Comparison of ENCODE assay signal across 1 cellular context in the genomic region with DNA sequence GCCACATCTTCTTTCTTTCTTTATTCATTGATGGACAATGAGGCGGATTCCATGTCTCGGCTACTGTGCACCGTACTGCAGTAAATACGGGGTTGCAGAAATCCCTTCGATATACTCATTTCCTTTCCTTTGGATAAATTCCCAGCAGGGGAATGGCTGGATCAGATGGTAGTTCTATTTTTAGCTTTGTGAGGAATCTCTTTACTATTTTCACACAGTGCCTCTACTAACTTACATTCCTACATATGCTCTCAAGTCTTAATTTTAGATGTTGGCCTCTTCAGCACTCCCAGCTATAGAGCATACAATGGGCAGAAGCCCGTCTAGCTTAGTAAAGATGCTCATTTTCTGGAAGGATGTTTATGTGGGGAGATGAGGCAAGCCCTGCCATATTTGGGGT.
TF ChIP-seq lines count a peak whose summit lies in the region.

No MANE protein-coding gene starts in this region.

TF ChIP-seq in SK-N-SH, 30 proteins besides CTCF, POLR2A, EP300 and RAD21 (continued from another document):
- TF ChIP-seq, protein P1, sequence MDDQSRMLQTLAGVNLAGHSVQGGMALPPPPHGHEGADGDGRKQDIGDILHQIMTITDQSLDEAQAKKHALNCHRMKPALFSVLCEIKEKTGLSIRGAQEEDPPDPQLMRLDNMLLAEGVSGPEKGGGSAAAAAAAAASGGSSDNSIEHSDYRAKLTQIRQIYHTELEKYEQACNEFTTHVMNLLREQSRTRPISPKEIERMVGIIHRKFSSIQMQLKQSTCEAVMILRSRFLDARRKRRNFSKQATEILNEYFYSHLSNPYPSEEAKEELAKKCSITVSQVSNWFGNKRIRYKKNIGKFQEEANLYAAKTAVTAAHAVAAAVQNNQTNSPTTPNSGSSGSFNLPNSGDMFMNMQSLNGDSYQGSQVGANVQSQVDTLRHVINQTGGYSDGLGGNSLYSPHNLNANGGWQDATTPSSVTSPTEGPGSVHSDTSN (IDR thresholded peaks at IDR 0.05), result peak; percentile 34; the same call in 1 of the 2 replicates
- TF ChIP-seq FOXM1 (IDR thresholded peaks at IDR 0.05; ENCODE audit: low read depth), result no peak
- peak; percentile 66 for TF ChIP-seq TCF12 (IDR thresholded peaks at IDR 0.05)
- peak; percentile 58 for TF ChIP-seq JUND (IDR thresholded peaks at IDR 0.05)
- TF ChIP-seq MEF2A (IDR thresholded peaks at IDR 0.05; ENCODE audit: borderline replicate concordance, low read depth), result peak; percentile 98
- no peak for TF ChIP-seq FOXJ3 (CRISPR knock-in tag; IDR thresholded peaks at IDR 0.05)
